Comparison of ENCODE assay signal across 8 cellular contexts in genomic region chr2:83196225-83196624, GRCh38.
A peak's percentile ranks its signal among the peaks of the same experiment; 100 is the strongest.
DNase-seq lines count a peak whose midpoint lies in the region; ATAC-seq lines count a peak whose summit lies in the region.

No MANE protein-coding gene starts in this region.

- no peak for ATAC-seq in GM21619 (IDR thresholded peaks at IDR 0.05; ENCODE audit: unreplicated experiment)

- DNase-seq in COLO829 (ENCODE audit: low spot score) (peak; percentile 14), Kasumi-1 (lab: John Stamatoyannopoulos, UW) (peak; percentile 72 to 74), amniotic epithelial cell (ENCODE audit: low read depth) (peak; percentile 61), iris pigment epithelial cell (ENCODE audit: low read depth) (peak; percentile 47), substantia nigra (lab: John Stamatoyannopoulos, UW) (no peak)
- DNase-seq in activated naive CD4-positive, alpha-beta T cell (lab: John Stamatoyannopoulos, UW), result no peak
- DNase-seq in effector CD4-positive, alpha-beta T cell, result no peak

- H3K27ac ChIP-seq in substantia nigra (ENCODE audit: low read depth, low read length, poor library complexity, severe bottlenecking), result no peak overlapping the region

Comparison
In these comparisons a context has a peak if more than half of its experiments do, and no peak if none do; other contexts are left out.
1. DNase-seq: peak in COLO829 (single experiment), Kasumi-1 (2 of 2), amniotic epithelial cell (single experiment) and iris pigment epithelial cell (single experiment); none in activated naive CD4-positive, alpha-beta T cell (0 of 4), substantia nigra (0 of 49) and effector CD4-positive, alpha-beta T cell (single experiment).